1 cellular context compared by ENCODE assay signal in the genomic region with DNA sequence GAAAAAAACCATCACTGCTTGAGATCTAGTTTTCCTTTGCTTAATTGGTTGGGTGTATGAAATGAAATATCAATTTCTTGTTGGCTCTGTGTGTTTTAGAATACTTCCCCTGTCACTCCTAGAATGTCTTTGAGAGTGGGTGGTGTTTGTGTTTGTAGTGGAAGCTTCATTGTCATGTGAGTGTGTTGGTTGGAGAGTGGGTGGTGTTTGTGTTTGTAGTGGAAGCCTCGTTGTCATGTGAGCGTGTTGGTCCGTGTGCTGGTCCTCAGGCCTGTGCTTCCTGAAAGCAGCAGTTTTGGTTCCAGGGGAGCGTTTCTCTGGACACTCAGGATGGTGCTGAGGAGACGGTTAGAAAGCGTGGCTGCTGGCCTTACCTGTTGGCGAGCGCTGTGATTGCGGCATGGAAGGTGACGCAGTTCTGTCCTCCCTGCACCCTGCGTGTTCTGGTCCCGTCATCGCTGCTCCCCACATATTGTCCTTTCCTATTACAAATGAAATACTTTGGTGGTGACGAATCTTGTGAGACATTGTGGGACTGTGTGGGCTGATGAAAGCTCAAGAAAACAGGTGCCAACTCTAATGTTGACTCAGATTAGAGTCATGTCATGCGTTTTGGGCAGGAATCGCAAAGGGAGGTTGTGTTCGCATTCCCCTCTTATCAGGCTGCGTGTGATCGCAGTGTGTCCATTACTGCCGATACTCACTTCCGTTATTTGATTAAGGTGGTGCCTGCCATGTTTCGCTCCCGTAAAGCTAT.
TF ChIP-seq lines count a peak whose summit lies in the region.

No MANE protein-coding gene starts in this region.

TF ChIP-seq in WTC11, 78 proteins besides CTCF, POLR2A, EP300 and RAD21 (continued from another document):
- TF ChIP-seq MYBL2 (CRISPR knock-in tag; IDR thresholded peaks at IDR 0.05) (no peak), GABPB1 (CRISPR knock-in tag; IDR thresholded peaks at IDR 0.05) (no peak), ZNF423 (CRISPR knock-in tag; IDR thresholded peaks at IDR 0.05) (no peak), JUN (CRISPR knock-in tag; IDR thresholded peaks at IDR 0.05) (no peak), JAZF1 (CRISPR knock-in tag; IDR thresholded peaks at IDR 0.05) (no peak)
- TF ChIP-seq, protein P1, sequence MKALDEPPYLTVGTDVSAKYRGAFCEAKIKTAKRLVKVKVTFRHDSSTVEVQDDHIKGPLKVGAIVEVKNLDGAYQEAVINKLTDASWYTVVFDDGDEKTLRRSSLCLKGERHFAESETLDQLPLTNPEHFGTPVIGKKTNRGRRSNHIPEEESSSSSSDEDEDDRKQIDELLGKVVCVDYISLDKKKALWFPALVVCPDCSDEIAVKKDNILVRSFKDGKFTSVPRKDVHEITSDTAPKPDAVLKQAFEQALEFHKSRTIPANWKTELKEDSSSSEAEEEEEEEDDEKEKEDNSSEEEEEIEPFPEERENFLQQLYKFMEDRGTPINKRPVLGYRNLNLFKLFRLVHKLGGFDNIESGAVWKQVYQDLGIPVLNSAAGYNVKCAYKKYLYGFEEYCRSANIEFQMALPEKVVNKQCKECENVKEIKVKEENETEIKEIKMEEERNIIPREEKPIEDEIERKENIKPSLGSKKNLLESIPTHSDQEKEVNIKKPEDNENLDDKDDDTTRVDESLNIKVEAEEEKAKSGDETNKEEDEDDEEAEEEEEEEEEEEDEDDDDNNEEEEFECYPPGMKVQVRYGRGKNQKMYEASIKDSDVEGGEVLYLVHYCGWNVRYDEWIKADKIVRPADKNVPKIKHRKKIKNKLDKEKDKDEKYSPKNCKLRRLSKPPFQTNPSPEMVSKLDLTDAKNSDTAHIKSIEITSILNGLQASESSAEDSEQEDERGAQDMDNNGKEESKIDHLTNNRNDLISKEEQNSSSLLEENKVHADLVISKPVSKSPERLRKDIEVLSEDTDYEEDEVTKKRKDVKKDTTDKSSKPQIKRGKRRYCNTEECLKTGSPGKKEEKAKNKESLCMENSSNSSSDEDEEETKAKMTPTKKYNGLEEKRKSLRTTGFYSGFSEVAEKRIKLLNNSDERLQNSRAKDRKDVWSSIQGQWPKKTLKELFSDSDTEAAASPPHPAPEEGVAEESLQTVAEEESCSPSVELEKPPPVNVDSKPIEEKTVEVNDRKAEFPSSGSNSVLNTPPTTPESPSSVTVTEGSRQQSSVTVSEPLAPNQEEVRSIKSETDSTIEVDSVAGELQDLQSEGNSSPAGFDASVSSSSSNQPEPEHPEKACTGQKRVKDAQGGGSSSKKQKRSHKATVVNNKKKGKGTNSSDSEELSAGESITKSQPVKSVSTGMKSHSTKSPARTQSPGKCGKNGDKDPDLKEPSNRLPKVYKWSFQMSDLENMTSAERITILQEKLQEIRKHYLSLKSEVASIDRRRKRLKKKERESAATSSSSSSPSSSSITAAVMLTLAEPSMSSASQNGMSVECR (CRISPR knock-in tag; IDR thresholded peaks at IDR 0.05; ENCODE audit: borderline replicate concordance) = no peak
- TF ChIP-seq, protein P2, sequence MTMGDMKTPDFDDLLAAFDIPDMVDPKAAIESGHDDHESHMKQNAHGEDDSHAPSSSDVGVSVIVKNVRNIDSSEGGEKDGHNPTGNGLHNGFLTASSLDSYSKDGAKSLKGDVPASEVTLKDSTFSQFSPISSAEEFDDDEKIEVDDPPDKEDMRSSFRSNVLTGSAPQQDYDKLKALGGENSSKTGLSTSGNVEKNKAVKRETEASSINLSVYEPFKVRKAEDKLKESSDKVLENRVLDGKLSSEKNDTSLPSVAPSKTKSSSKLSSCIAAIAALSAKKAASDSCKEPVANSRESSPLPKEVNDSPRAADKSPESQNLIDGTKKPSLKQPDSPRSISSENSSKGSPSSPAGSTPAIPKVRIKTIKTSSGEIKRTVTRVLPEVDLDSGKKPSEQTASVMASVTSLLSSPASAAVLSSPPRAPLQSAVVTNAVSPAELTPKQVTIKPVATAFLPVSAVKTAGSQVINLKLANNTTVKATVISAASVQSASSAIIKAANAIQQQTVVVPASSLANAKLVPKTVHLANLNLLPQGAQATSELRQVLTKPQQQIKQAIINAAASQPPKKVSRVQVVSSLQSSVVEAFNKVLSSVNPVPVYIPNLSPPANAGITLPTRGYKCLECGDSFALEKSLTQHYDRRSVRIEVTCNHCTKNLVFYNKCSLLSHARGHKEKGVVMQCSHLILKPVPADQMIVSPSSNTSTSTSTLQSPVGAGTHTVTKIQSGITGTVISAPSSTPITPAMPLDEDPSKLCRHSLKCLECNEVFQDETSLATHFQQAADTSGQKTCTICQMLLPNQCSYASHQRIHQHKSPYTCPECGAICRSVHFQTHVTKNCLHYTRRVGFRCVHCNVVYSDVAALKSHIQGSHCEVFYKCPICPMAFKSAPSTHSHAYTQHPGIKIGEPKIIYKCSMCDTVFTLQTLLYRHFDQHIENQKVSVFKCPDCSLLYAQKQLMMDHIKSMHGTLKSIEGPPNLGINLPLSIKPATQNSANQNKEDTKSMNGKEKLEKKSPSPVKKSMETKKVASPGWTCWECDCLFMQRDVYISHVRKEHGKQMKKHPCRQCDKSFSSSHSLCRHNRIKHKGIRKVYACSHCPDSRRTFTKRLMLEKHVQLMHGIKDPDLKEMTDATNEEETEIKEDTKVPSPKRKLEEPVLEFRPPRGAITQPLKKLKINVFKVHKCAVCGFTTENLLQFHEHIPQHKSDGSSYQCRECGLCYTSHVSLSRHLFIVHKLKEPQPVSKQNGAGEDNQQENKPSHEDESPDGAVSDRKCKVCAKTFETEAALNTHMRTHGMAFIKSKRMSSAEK (CRISPR knock-in tag; IDR thresholded peaks at IDR 0.05; ENCODE audit: borderline replicate concordance) = no peak
TF ChIP-seq in WTC11: peak in this region for 0.
